8 cellular contexts compared by ENCODE assay signal in the genomic region with DNA sequence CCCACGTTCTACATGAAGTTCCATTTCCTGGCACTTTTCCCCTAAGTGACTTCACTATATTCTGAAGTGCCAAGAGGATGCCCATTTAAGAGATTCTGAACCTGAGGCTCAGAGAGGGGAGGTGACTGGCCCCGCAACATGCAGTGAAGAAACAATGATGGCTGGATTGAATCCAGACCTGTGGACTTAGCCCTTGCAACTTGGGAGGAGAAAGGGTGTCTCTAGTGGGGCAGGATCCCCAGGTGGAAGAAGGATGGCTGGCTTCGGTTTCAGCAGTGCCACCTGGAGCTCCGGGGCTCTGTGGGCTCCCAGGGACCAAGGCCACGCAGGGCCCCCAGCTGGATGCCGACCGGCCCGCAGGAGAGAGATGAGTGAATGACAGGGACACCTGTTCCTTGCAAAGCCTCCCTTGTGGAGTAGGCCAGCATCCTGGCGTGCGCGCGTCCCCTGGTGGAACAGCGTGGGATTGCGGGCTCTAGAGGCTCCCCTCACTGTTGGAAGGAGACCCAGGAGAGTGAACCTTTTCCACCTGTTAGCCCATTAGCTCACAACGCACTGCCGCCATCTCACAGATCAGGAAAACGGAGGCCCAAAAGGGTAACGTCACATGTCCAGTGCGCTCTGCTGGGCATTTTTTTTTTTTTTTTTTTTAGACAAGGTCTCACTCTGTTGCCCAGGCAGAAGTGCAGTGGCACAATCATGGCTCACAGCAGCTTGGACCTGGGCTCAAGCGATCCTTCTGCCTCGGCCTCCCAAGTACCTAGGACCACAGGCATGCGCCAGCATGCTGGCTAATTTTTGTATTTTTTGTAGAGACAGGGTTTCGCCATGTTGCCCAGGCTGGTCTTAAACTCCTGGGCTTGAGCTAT.
A peak's percentile ranks its signal among the peaks of the same experiment; 100 is the strongest.
DNase-seq lines count a peak whose midpoint lies in the region; ATAC-seq and TF ChIP-seq lines count a peak whose summit lies in the region.

No MANE protein-coding gene starts in this region.

- H3K36me3 ChIP-seq in colonic mucosa (no peaks in the 10 kb centered on the region), mesenchymal stem cell (ENCODE audit: control insufficient read depth in 1 of 2, insufficient read depth in 2 of 2, low read depth in 1 of 2, low read length in 2 of 2) (no peaks in the 10 kb centered on the region)

- H2AK5ac ChIP-seq in mesenchymal stem cell (ENCODE audit: low read length, severe bottlenecking): no peak overlapping the region

- no peak overlapping the region for H2BK5ac ChIP-seq in mesenchymal stem cell (ENCODE audit: low read depth, low read length, poor library complexity, severe bottlenecking)

- H2BK120ac ChIP-seq in mesenchymal stem cell (ENCODE audit: low read depth, low read length): no peak overlapping the region

- H3K4me2 ChIP-seq in mesenchymal stem cell (ENCODE audit: low read length, poor library complexity, severe bottlenecking): no peak overlapping the region

- no peaks in the 10 kb centered on the region for H3K79me1 ChIP-seq in mesenchymal stem cell (replicated peaks; ENCODE audit: low read length, poor library complexity, severe bottlenecking)

- H3K14ac ChIP-seq in mesenchymal stem cell (ENCODE audit: low read length in 2 of 2): peak overlapping the region in 1 of 2 experiments; percentile 45

- H3K27me3 ChIP-seq in colonic mucosa: no peaks in the 10 kb centered on the region
- H3K27me3 ChIP-seq in mesenchymal stem cell (ENCODE audit: control insufficient read depth in 1 of 2, insufficient read depth in 1 of 2, low read length in 2 of 2): no peaks in the 10 kb centered on the region

- H3K18ac ChIP-seq in mesenchymal stem cell (ENCODE audit: low read depth in 1 of 2, low read length in 2 of 2): no peak overlapping the region

- H2BK15ac ChIP-seq in mesenchymal stem cell (ENCODE audit: low read depth, poor library complexity, severe bottlenecking): no peak overlapping the region

- H3K9ac ChIP-seq in colonic mucosa (ENCODE audit: low read depth in 2 of 2, low read length in 2 of 2) (no peak overlapping the region), mesenchymal stem cell (ENCODE audit: low read length) (no peak overlapping the region)

- H3K4me1 ChIP-seq in colonic mucosa: peaks cover 8% of the 10 kb centered on the region
- peaks cover 2% of the 10 kb centered on the region for H3K4me1 ChIP-seq in mesenchymal stem cell (ENCODE audit: control insufficient read depth, insufficient read depth, low read depth, low read length)

- in situ Hi-C loops in ACHN (cut with HindIII; ENCODE audit: low pct_ligation_motif_present, low pct_unique_long_range_greater_than_20kb, low sequenced_read_pairs): no loop called here

- H3K27ac ChIP-seq in colonic mucosa (no peak overlapping the region), mesenchymal stem cell (ENCODE audit: low read length, poor library complexity, severe bottlenecking) (no peak overlapping the region)

- TF ChIP-seq CTCF in colonic mucosa (IDR thresholded peaks at IDR 0.05): peak; percentile 91

- H3K4me3 ChIP-seq in colonic mucosa: no peak overlapping the region
- no peak overlapping the region for H3K4me3 ChIP-seq in mesenchymal stem cell (ENCODE audit: insufficient read depth in 1 of 2, low read depth in 1 of 2, low read length in 2 of 2)

- no peak overlapping the region for H2BK12ac ChIP-seq in mesenchymal stem cell (ENCODE audit: low read length in 2 of 2)

- peak; percentile 49 for DNase-seq in ACHN
- peak; percentile 26 for DNase-seq in NCI-H2227 treated with DMSO at 0.1 percent for 48 hours (lab: John Stamatoyannopoulos, UW)
- peak; percentile 74 for DNase-seq in activated CD4-positive, alpha-beta T cell treated with anti-CD3 and anti-CD28 coated beads, Interleukin-2, amount 50 U/mL, for 1 hour
- DNase-seq in colonic mucosa: peak; percentile 86
- peak; percentile 45 for DNase-seq in mesenchymal stem cell
- DNase-seq in stimulated activated CD8-positive, alpha-beta memory T cell treated with anti-CD3 and anti-CD28 coated beads, Interleukin-4, amount 100 ng/mL, for 48 hours: peak; percentile 96

- no peak overlapping the region for H4K8ac ChIP-seq in mesenchymal stem cell (ENCODE audit: low read length)

- 34% methylated on average over 23 of the region's 23 CpGs for WGBS in mesenchymal stem cell

- H3K23ac ChIP-seq in mesenchymal stem cell (ENCODE audit: low read length in 2 of 2): no peak overlapping the region

- H4K91ac ChIP-seq in mesenchymal stem cell (ENCODE audit: low read length): no peak overlapping the region

- ATAC-seq in GM18867 (IDR thresholded peaks at IDR 0.05; ENCODE audit: unreplicated experiment) (peak; percentile 43), HG02852 (IDR thresholded peaks at IDR 0.05; ENCODE audit: unreplicated experiment) (no peak)

- H3K9me3 ChIP-seq in colonic mucosa: no peaks in the 10 kb centered on the region
- H3K9me3 ChIP-seq in mesenchymal stem cell (ENCODE audit: control insufficient read depth, low read length): no peaks in the 10 kb centered on the region

- no peak overlapping the region for H3K4ac ChIP-seq in mesenchymal stem cell (ENCODE audit: low read depth in 1 of 2, low read length in 2 of 2)

- H2AFZ ChIP-seq in mesenchymal stem cell (ENCODE audit: low read depth, low read length): no peak overlapping the region

- intact Hi-C loops in colonic mucosa (cut with DNase I): no loop called here

Comparison
In these comparisons a context has a peak if more than half of its experiments do, and no peak if none do; other contexts are left out.
1. DNase-seq: peak in every context shown above with its lines; median percentile 96 in stimulated activated CD8-positive, alpha-beta memory T cell treated with anti-CD3 and anti-CD28 coated beads, Interleukin-4, amount 100 ng/mL, for 48 hours; 86 in colonic mucosa; 74 in activated CD4-positive, alpha-beta T cell treated with anti-CD3 and anti-CD28 coated beads, Interleukin-2, amount 50 U/mL, for 1 hour; 49 in ACHN; 45 in mesenchymal stem cell; 26 in NCI-H2227 treated with DMSO at 0.1 percent for 48 hours.